ENCODE assay signal across 1 cellular context in genomic region chr17:8829036-8829941, GRCh38.
A peak's percentile ranks its signal among the peaks of the same experiment; 100 is the strongest.
TF ChIP-seq lines count a peak whose summit lies in the region.

No MANE protein-coding gene starts in this region.

TF ChIP-seq in HepG2, 621 proteins besides CTCF, POLR2A, EP300 and RAD21 (continued from another document):
- TF ChIP-seq ZNF660 (CRISPR knock-in tag; IDR thresholded peaks at IDR 0.05; ENCODE audit: borderline replicate concordance, low read depth) = no peak
- TF ChIP-seq TRIM22 (IDR thresholded peaks at IDR 0.05) = 0 out of 2 replicates have a peak, but pooled peaks have one; percentile 47
- peak; percentile 53; the same call in 1 of the 2 replicates for TF ChIP-seq ZNF646 (CRISPR knock-in tag; IDR thresholded peaks at IDR 0.05)
